In the genomic region with DNA sequence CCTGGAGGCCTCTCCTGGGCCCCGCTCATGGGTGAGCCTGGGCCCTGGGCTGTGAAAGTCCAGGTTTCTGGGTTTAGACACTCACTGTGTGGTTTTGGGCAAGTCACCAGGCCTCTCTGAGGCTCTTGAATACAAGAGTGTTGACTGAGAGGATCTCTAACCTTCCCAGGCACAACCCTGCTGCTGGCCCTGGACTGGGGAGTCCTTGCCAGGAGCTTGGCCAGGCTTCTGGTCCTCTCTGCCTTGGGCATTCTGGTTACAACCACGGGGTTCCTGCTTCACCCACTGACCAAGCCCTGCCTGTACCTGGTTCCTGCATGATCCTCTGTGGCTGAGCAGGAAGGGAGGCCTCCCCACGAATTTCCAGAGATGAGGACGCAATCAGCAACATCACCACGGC, we compare ENCODE assay signal across 20 cellular contexts.
A peak's percentile ranks its signal among the peaks of the same experiment; 100 is the strongest.
DNase-seq lines count a peak whose midpoint lies in the region; ATAC-seq and TF ChIP-seq lines count a peak whose summit lies in the region.
"Had no signal": no experiment of that assay in that cellular context is flagged by ENCODE, and none has a peak within 500 bp of the region (broad histone marks: within the 10 kb centered on the region; RNA-seq: fewer than 3 reads in every experiment).

No MANE protein-coding gene starts in this region.

- ATAC-seq in Right ventricle myocardium inferior: peak; percentile 68
- ATAC-seq: CD8-positive, alpha-beta T cell; GM23338 had no signal

- TF ChIP-seq CTCF in left ventricle myocardium inferior (IDR thresholded peaks at IDR 0.05; ENCODE audit: borderline replicate concordance): no peak
- no peak for TF ChIP-seq CTCF in cardiac muscle cell (IDR thresholded peaks at IDR 0.05; ENCODE audit: low read depth, low read length)
- TF ChIP-seq CTCF in tibial artery (IDR thresholded peaks at IDR 0.05): no peak
- TF ChIP-seq CTCF in smooth muscle cell (IDR thresholded peaks at IDR 0.05; ENCODE audit: borderline replicate concordance, insufficient read depth, poor library complexity, severe bottlenecking): no peak

- H3K9ac ChIP-seq in smooth muscle cell (ENCODE audit: low read depth): no peak overlapping the region

- H3K4me3 ChIP-seq in left ventricle myocardium inferior (no peak overlapping the region), cardiac muscle cell (no peak overlapping the region), tibial artery (no peak overlapping the region), smooth muscle cell (no peak overlapping the region)
- H3K4me3 ChIP-seq: GM23338, HAP-1 had no signal

- WGBS in smooth muscle cell (ENCODE audit: low lambda C conversion rate): 77% methylated on average over 5 of the region's 5 CpGs

- no peaks in the 10 kb centered on the region for H3K9me3 ChIP-seq in left ventricle myocardium inferior (replicated peaks)
- H3K9me3 ChIP-seq in cardiac muscle cell (ENCODE audit: low read depth): no peaks in the 10 kb centered on the region
- H3K9me3 ChIP-seq in tibial artery: no peaks in the 10 kb centered on the region
- H3K9me3 ChIP-seq in smooth muscle cell (replicated peaks; ENCODE audit: low read depth): no peaks in the 10 kb centered on the region
- H3K9me3 ChIP-seq: HAP-1 had no signal

- H3K27me3 ChIP-seq in left ventricle myocardium inferior (ENCODE audit: low read depth): peaks cover 12% of the 10 kb centered on the region
- no peaks in the 10 kb centered on the region for H3K27me3 ChIP-seq in cardiac muscle cell
- H3K27me3 ChIP-seq in tibial artery: no peaks in the 10 kb centered on the region
- H3K27me3 ChIP-seq in smooth muscle cell (ENCODE audit: low read depth): no peaks in the 10 kb centered on the region

- no peaks in the 10 kb centered on the region for H4K20me1 ChIP-seq in smooth muscle cell (ENCODE audit: low read depth)

- no peak for DNase-seq in Right ventricle myocardium inferior (ENCODE audit: missing footprints)
- DNase-seq in left ventricle myocardium inferior: no peak
- no peak for DNase-seq in cardiac muscle cell (ENCODE audit: low read depth in 1 of 2, low spot score in 1 of 2)
- DNase-seq in medulla oblongata (ENCODE audit: extremely low spot score): peak; percentile 25
- no peak for DNase-seq in tibial artery
- DNase-seq in NCI-H2029 (lab: John Stamatoyannopoulos, UW): no peak
- no peak for DNase-seq in kidney tubule cell (ENCODE audit: low spot score)
- no peak for DNase-seq in smooth muscle cell (lab: John Stamatoyannopoulos, UW; ENCODE audit: unreplicated experiment)
- DNase-seq: 8988T; CD8-positive, alpha-beta T cell; DND-41; MV-4-11; NCI-H1105 treated with DMSO at 0.1 percent for 48 hours; NCI-H2081 treated with DMSO at 0.1 percent for 48 hours; NCI-H2171 treated with DMSO at 0.1 percent for 48 hours; NCI-H524 treated with DMSO at 0.1 percent for 48 hours; NCI-H82; SHP77 had no signal

- no peak overlapping the region for H3K27ac ChIP-seq in left ventricle myocardium inferior (replicated peaks)
- peak overlapping the region; percentile 92 for H3K27ac ChIP-seq in cardiac muscle cell
- H3K27ac ChIP-seq in tibial artery: peak overlapping the region; percentile 61 to 91
- H3K27ac ChIP-seq in smooth muscle cell (ENCODE audit: low read depth): no peak overlapping the region

- H3K79me2 ChIP-seq in smooth muscle cell (ENCODE audit: low read depth): no peaks in the 10 kb centered on the region

- no peak overlapping the region for H3K4me2 ChIP-seq in smooth muscle cell
- H3K4me2 ChIP-seq: GM23338 had no signal

- peaks cover 3% of the 10 kb centered on the region for H3F3A ChIP-seq in smooth muscle cell (ENCODE audit: low read depth)

- H3K36me3 ChIP-seq in left ventricle myocardium inferior: no peaks in the 10 kb centered on the region
- H3K36me3 ChIP-seq in cardiac muscle cell: no peaks in the 10 kb centered on the region
- H3K36me3 ChIP-seq in tibial artery: no peaks in the 10 kb centered on the region
- no peaks in the 10 kb centered on the region for H3K36me3 ChIP-seq in smooth muscle cell (ENCODE audit: low read depth)
- H3K36me3 ChIP-seq: HAP-1 had no signal

- intact Hi-C loops in Right ventricle myocardium inferior (cut with DNase I): no loop called here
- intact Hi-C loops in left ventricle myocardium inferior (cut with micrococcal nuclease): no loop called here
- intact Hi-C loops in tibial artery (cut with DNase I; ENCODE audit: low total_unique reads): loop anchor here (5.0 kb wide), 1 partner anchor 64 kb away; the partner anchor contains the start of gene COL13A1

- no peak overlapping the region for H2AFZ ChIP-seq in smooth muscle cell (ENCODE audit: low read depth)
- H2AFZ ChIP-seq: GM23338 had no signal

- H3K4me1 ChIP-seq in left ventricle myocardium inferior (peaks cover 39% of the 10 kb centered on the region), cardiac muscle cell (ENCODE audit: low read depth) (peaks cover 26% of the 10 kb centered on the region), tibial artery (peaks cover 0 to 62% (median 49%) of the 10 kb centered on the region in 4 donors), smooth muscle cell (ENCODE audit: low read depth) (no peaks in the 10 kb centered on the region)
- H3K4me1 ChIP-seq: HAP-1 had no signal

Comparison
In these comparisons a context has a peak if more than half of its experiments do, and no peak if none do; other contexts are left out.
1. H3K27ac ChIP-seq: peak in cardiac muscle cell (single experiment) and tibial artery (2 of 2); none in left ventricle myocardium inferior (single experiment) and smooth muscle cell (single experiment).